26 cellular contexts compared by ENCODE assay signal in the genomic region with DNA sequence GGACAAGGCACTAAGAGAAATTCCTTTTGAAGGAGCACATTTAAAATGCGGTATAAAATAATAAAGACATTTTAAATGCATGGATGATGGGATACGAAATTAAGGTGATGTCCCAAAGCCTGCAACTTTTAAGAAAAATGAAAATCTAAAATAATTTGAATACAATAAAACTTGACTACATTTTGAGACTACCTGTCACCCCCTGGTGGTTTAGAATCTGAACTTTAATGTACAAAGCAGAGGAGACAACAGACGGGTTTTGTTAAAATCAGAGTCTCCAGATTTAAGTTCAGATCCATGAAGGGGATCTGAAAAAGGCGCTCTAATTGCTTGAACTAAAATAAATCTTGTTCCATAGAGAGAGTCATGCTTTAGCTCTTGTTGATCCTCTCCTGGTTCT.
DNase-seq lines count a peak whose midpoint lies in the region; ATAC-seq and TF ChIP-seq lines count a peak whose summit lies in the region.
"Had no signal": no experiment of that assay in that cellular context is flagged by ENCODE, and none has a peak within 500 bp of the region (broad histone marks: within the 10 kb centered on the region; RNA-seq: fewer than 3 reads in every experiment).

No MANE protein-coding gene starts in this region.

- DNase-seq in SK-N-SH: no peak
- DNase-seq in OCI-LY7 (ENCODE audit: low spot score): no peak
- DNase-seq in epithelial cell of proximal tubule (ENCODE audit: low read depth): no peak
- no peak for DNase-seq in stimulated activated CD4-positive, alpha-beta T cell treated with anti-CD3 and anti-CD28 coated beads, Interleukin-2, amount 100 ng/mL, for 48 hours
- DNase-seq in adrenal gland: no peak
- DNase-seq: 8988T; activated CD4-positive, alpha-beta T cell treated with anti-CD3 and anti-CD28 coated beads, Interleukin-2, amount 50 U/mL, for 4 hours; activated CD4-positive, CD25-positive, alpha-beta regulatory T cell; activated CD8-positive, alpha-beta memory T cell treated with anti-CD3 and anti-CD28 coated beads, Interleukin-2, amount 50 U/mL, for 4 hours; activated naive CD4-positive, alpha-beta T cell treated with anti-CD3 and anti-CD28 coated beads, Interleukin-2, amount 10 ng/mL, durations not matched to agents 7 days and 5 days; CD4-positive, alpha-beta memory T cell; cortex of kidney; DMS 273 treated with DMSO at 0.1 percent for 48 hours; esophagus squamous epithelium; foreskin melanocyte; GOT3; left cardiac atrium; NCI-H1105; NCI-H1930; NCI-H524; T-cell had no signal

- H3K9me3 ChIP-seq in SK-N-SH (no peaks in the 10 kb centered on the region), OCI-LY7 (ENCODE audit: low read length) (no peaks in the 10 kb centered on the region), adrenal gland (replicated peaks in 1 of 3) (no peaks in the 10 kb centered on the region)
- H3K9me3 ChIP-seq: right atrium auricular region had no signal

- H3K9ac ChIP-seq in SK-N-SH: no peak overlapping the region
- H3K9ac ChIP-seq: neural progenitor cell had no signal

- no peak overlapping the region for H3K4me2 ChIP-seq in SK-N-SH
- H3K4me2 ChIP-seq in OCI-LY7 (ENCODE audit: low read length): no peak overlapping the region
- H3K4me2 ChIP-seq: neural progenitor cell had no signal

- POLR2A ChIA-PET in SK-N-SH (lab: Yijun Ruan, JAX) (no interaction called here), OCI-LY7 (lab: Charles Lee) (no interaction called here)

- H3K27ac ChIP-seq in SK-N-SH (ENCODE audit: low read depth in 2 of 2, low read length in 1 of 2) (no peak overlapping the region), OCI-LY7 (ENCODE audit: low read depth, low read length, poor library complexity, severe bottlenecking) (no peak overlapping the region), adrenal gland (no peak overlapping the region)
- H3K27ac ChIP-seq: esophagus squamous epithelium, neural progenitor cell, right atrium auricular region had no signal

- no TSS peak for BruUV-seq in OCI-LY7 (replicated peaks; lab: Mats Ljungman, UMichigan)

- CTCF ChIA-PET in SK-N-SH (lab: Yijun Ruan, JAX) (no interaction called here), OCI-LY7 (lab: Charles Lee; ENCODE audit: unreplicated experiment) (no interaction called here)

- H3K79me2 ChIP-seq in SK-N-SH (ENCODE audit: insufficient read depth): no peaks in the 10 kb centered on the region
- no peaks in the 10 kb centered on the region for H3K79me2 ChIP-seq in OCI-LY7 (ENCODE audit: insufficient read depth, low read depth, low read length)

- intact Hi-C loops in OCI-LY7 (cut with micrococcal nuclease; ENCODE audit: unreplicated experiment) (no loop called here), adrenal gland (cut with DNase I) (no loop called here)

- H4K20me1 ChIP-seq in SK-N-SH (ENCODE audit: insufficient read depth) (no peaks in the 10 kb centered on the region), OCI-LY7 (ENCODE audit: insufficient read depth, low read length) (no peaks in the 10 kb centered on the region)

- H3K4me3 ChIP-seq in SK-N-SH (ENCODE audit: low read depth in 2 of 2, low read length in 1 of 2): no peak overlapping the region
- no peak overlapping the region for H3K4me3 ChIP-seq in OCI-LY7 (ENCODE audit: low read depth, low read length, poor library complexity, severe bottlenecking)
- no peak overlapping the region for H3K4me3 ChIP-seq in epithelial cell of proximal tubule (ENCODE audit: low read depth, low read length)
- H3K4me3 ChIP-seq in adrenal gland: no peak overlapping the region
- H3K4me3 ChIP-seq: esophagus squamous epithelium, neural progenitor cell, right atrium auricular region had no signal

- TF ChIP-seq RAD21 in SK-N-SH (IDR thresholded peaks at IDR 0.05; ENCODE audit: low read length): no peak

- no peak overlapping the region for H2AFZ ChIP-seq in SK-N-SH (ENCODE audit: low read depth)
- H2AFZ ChIP-seq in OCI-LY7 (ENCODE audit: low read length): no peak overlapping the region
- H2AFZ ChIP-seq: neural progenitor cell had no signal

- H3K27me3 ChIP-seq in SK-N-SH (ENCODE audit: insufficient read depth) (no peaks in the 10 kb centered on the region), adrenal gland (no peaks in the 10 kb centered on the region)
- H3K27me3 ChIP-seq: esophagus squamous epithelium, neural progenitor cell, right atrium auricular region had no signal

- H3F3A ChIP-seq in SK-N-SH (replicated peaks; ENCODE audit: insufficient read depth): no peaks in the 10 kb centered on the region

- TF ChIP-seq EP300 in SK-N-SH (IDR thresholded peaks at IDR 0.05; ENCODE audit: borderline replicate concordance in 1 of 2, low read depth in 1 of 2, low read length in 1 of 2): no peak

- no peak for TF ChIP-seq POLR2A in adrenal gland (IDR thresholded peaks at IDR 0.05)

- no peaks in the 10 kb centered on the region for H3K4me1 ChIP-seq in SK-N-SH (ENCODE audit: control insufficient read depth in 1 of 2, insufficient read depth in 2 of 2, low read depth in 1 of 2, low read length in 1 of 2)
- H3K4me1 ChIP-seq in OCI-LY7 (ENCODE audit: insufficient read depth, low read length, poor library complexity, severe bottlenecking): no peaks in the 10 kb centered on the region
- H3K4me1 ChIP-seq in adrenal gland (replicated peaks in 1 of 2): no peaks in the 10 kb centered on the region
- H3K4me1 ChIP-seq: esophagus squamous epithelium, neural progenitor cell, right atrium auricular region had no signal

- H3K36me3 ChIP-seq in SK-N-SH (replicated peaks in 1 of 2; ENCODE audit: control insufficient read depth in 1 of 2, insufficient read depth in 2 of 2, low read length in 1 of 2) (no peaks in the 10 kb centered on the region), OCI-LY7 (ENCODE audit: insufficient read depth, low read length) (no peaks in the 10 kb centered on the region), adrenal gland (replicated peaks in 1 of 2) (no peaks in the 10 kb centered on the region)
- H3K36me3 ChIP-seq: esophagus squamous epithelium, neural progenitor cell, right atrium auricular region had no signal

- H3K9me2 ChIP-seq in SK-N-SH: no peaks in the 10 kb centered on the region
- H3K9me2 ChIP-seq in OCI-LY7 (ENCODE audit: insufficient read depth, low read length): no peaks in the 10 kb centered on the region

- 64% methylated on average over 4 of the region's 4 CpGs for WGBS in SK-N-SH (ENCODE audit: low lambda C conversion rate)
- 73 to 79% (median 76%) methylated on average over 4 of the region's 4 CpGs for WGBS in adrenal gland, 4 donors

- no peak for ATAC-seq in SK-N-SH treated with all-trans-retinoic acid at 6 μM for 48 hours
- ATAC-seq in HG03432 (IDR thresholded peaks at IDR 0.05; ENCODE audit: unreplicated experiment): no peak
- ATAC-seq in GM18909 (IDR thresholded peaks at IDR 0.05; ENCODE audit: poor library complexity, unreplicated experiment): no peak
- ATAC-seq: left cardiac atrium, T-cell had no signal

- peak; percentile 32; the same call in 1 of the 2 replicates for TF ChIP-seq CTCF in SK-N-SH (IDR thresholded peaks at IDR 0.05)
- peak; percentile 58 for TF ChIP-seq CTCF in OCI-LY7 (conservative IDR thresholded peaks at IDR 0.05; ENCODE audit: low read length)
- peak; percentile 25 for TF ChIP-seq CTCF in epithelial cell of proximal tubule (conservative IDR thresholded peaks at IDR 0.05; ENCODE audit: low read depth, low read length)
- no peak for TF ChIP-seq CTCF in adrenal gland (IDR thresholded peaks at IDR 0.05)

TF ChIP-seq in SK-N-SH, 30 proteins besides CTCF, POLR2A, EP300 and RAD21:
- TF ChIP-seq TEAD4 (IDR thresholded peaks at IDR 0.05; ENCODE audit: borderline replicate concordance, insufficient read depth) (no peak), RXRA (IDR thresholded peaks at IDR 0.05; ENCODE audit: borderline replicate concordance, low read depth) (no peak), YY1 (IDR thresholded peaks at IDR 0.05; ENCODE audit: low read depth) (no peak), SIN3A (IDR thresholded peaks at IDR 0.05; ENCODE audit: borderline replicate concordance, low read depth, low read length) (no peak), GABPA (IDR thresholded peaks at IDR 0.05; ENCODE audit: low read depth) (no peak), TAF1 (IDR thresholded peaks at IDR 0.05; ENCODE audit: borderline replicate concordance, low read depth, low read length) (no peak), NRF1 (IDR thresholded peaks at IDR 0.05; ENCODE audit: low read depth, low read length) (no peak), MEF2A (IDR thresholded peaks at IDR 0.05; ENCODE audit: borderline replicate concordance, low read depth) (no peak), EZH2phosphoT487 (IDR thresholded peaks at IDR 0.05; ENCODE audit: borderline replicate concordance, low read depth) (no peak)
- TF ChIP-seq, protein P1, sequence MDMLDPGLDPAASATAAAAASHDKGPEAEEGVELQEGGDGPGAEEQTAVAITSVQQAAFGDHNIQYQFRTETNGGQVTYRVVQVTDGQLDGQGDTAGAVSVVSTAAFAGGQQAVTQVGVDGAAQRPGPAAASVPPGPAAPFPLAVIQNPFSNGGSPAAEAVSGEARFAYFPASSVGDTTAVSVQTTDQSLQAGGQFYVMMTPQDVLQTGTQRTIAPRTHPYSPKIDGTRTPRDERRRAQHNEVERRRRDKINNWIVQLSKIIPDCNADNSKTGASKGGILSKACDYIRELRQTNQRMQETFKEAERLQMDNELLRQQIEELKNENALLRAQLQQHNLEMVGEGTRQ (IDR thresholded peaks at IDR 0.05; ENCODE audit: borderline replicate concordance, low read depth, low read length): no peak

TF ChIP-seq in SK-N-SH treated with all-trans-retinoic acid at 6 μM for 48 hours, 23 proteins besides CTCF, POLR2A, EP300 and RAD21 (continues in another document):
- TF ChIP-seq GLIS3 (CRISPR knock-in tag; IDR thresholded peaks at IDR 0.05): no peak
- TF ChIP-seq, protein P2, sequence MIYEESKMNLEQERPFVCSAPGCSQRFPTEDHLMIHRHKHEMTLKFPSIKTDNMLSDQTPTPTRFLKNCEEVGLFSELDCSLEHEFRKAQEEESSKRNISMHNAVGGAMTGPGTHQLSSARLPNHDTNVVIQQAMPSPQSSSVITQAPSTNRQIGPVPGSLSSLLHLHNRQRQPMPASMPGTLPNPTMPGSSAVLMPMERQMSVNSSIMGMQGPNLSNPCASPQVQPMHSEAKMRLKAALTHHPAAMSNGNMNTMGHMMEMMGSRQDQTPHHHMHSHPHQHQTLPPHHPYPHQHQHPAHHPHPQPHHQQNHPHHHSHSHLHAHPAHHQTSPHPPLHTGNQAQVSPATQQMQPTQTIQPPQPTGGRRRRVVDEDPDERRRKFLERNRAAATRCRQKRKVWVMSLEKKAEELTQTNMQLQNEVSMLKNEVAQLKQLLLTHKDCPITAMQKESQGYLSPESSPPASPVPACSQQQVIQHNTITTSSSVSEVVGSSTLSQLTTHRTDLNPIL (CRISPR knock-in tag; IDR thresholded peaks at IDR 0.05; ENCODE audit: low read depth): no peak
- no peak for TF ChIP-seq ESRRG (CRISPR knock-in tag; IDR thresholded peaks at IDR 0.05)

Comparison
In these comparisons a context has a peak if more than half of its experiments do, and no peak if none do; other contexts are left out.
1. CTCF ChIP-seq: peak in SK-N-SH (single experiment), OCI-LY7 (single experiment) and epithelial cell of proximal tubule (single experiment); none in adrenal gland (0 of 6).